1 cellular context compared by ENCODE assay signal in genomic region chr12:46585854-46586621, GRCh38.
TF ChIP-seq lines count a peak whose summit lies in the region.

No MANE protein-coding gene starts in this region.

TF ChIP-seq in HepG2, 621 proteins besides CTCF, POLR2A, EP300 and RAD21 (continued from another document and continues in another):
- TF ChIP-seq SOX13 (IDR thresholded peaks at IDR 0.05) (peak; percentile 73), SOX13 (CRISPR knock-in tag; conservative IDR thresholded peaks at IDR 0.05 in 1 of 2, IDR thresholded peaks at IDR 0.05 in 1 of 2) (peak in 1 of 2 experiments; percentile 90; a peak in 2 of 4 replicates), ZNF224 (CRISPR knock-in tag; IDR thresholded peaks at IDR 0.05) (no peak), ZNF329 (CRISPR knock-in tag; IDR thresholded peaks at IDR 0.05; ENCODE audit: low read depth) (no peak), ZNF782 (CRISPR knock-in tag; IDR thresholded peaks at IDR 0.05; ENCODE audit: borderline replicate concordance) (no peak), SAFB2 (CRISPR knock-in tag; IDR thresholded peaks at IDR 0.05; ENCODE audit: borderline replicate concordance, low read depth) (no peak), GTF3A (CRISPR knock-in tag; conservative IDR thresholded peaks at IDR 0.05) (no peak), ZNF816 (CRISPR knock-in tag; IDR thresholded peaks at IDR 0.05; ENCODE audit: borderline replicate concordance) (no peak; the same call in 1 of the 2 replicates), MBNL3 (CRISPR knock-in tag; conservative IDR thresholded peaks at IDR 0.05) (no peak), REXO4 (CRISPR knock-in tag; IDR thresholded peaks at IDR 0.05; ENCODE audit: borderline replicate concordance) (no peak), TEAD3 (CRISPR knock-in tag; optimal IDR thresholded peaks at IDR 0.05; ENCODE audit: borderline replicate concordance) (peak; percentile 77), RELA (CRISPR knock-in tag; IDR thresholded peaks at IDR 0.05) (no peak), PRDM4 (CRISPR knock-in tag; IDR thresholded peaks at IDR 0.05; ENCODE audit: borderline replicate concordance) (no peak), POLR2AphosphoS2 (IDR thresholded peaks at IDR 0.05; ENCODE audit: low read depth, low read length) (no peak), SSRP1 (CRISPR knock-in tag; IDR thresholded peaks at IDR 0.05) (no peak), MIER2 (CRISPR knock-in tag; IDR thresholded peaks at IDR 0.05) (peak; percentile 58; the same call in 1 of the 2 replicates), ZNF766 (CRISPR knock-in tag; IDR thresholded peaks at IDR 0.05; ENCODE audit: borderline replicate concordance) (no peak), TMF1 (CRISPR knock-in tag; IDR thresholded peaks at IDR 0.05; ENCODE audit: low read depth) (no peak), HOXD1 (CRISPR knock-in tag; IDR thresholded peaks at IDR 0.05) (no peak), SP1 (IDR thresholded peaks at IDR 0.05) (no peak), SP1 (CRISPR knock-in tag; IDR thresholded peaks at IDR 0.05) (peak; percentile 52; the same call in 1 of the 2 replicates), ZNF296 (CRISPR knock-in tag; conservative IDR thresholded peaks at IDR 0.05) (no peak), ZNF678 (CRISPR knock-in tag; IDR thresholded peaks at IDR 0.05) (no peak), ZNF260 (CRISPR knock-in tag; IDR thresholded peaks at IDR 0.05; ENCODE audit: borderline replicate concordance, low read depth) (no peak), MAFF (IDR thresholded peaks at IDR 0.05; ENCODE audit: low read depth, low read length) (no peak), ZNF235 (CRISPR knock-in tag; IDR thresholded peaks at IDR 0.05; ENCODE audit: borderline replicate concordance) (no peak), ARNT (IDR thresholded peaks at IDR 0.05) (no peak), ZNF331 (CRISPR knock-in tag; IDR thresholded peaks at IDR 0.05) (peak; percentile 81; the same call in 1 of the 2 replicates), EEA1 (CRISPR knock-in tag; IDR thresholded peaks at IDR 0.05; ENCODE audit: borderline replicate concordance) (no peak), NFKBIZ (CRISPR knock-in tag; IDR thresholded peaks at IDR 0.05) (peak; percentile 51; the same call in 1 of the 2 replicates), AFF4 (CRISPR knock-in tag; IDR thresholded peaks at IDR 0.05) (no peak), ZNF713 (CRISPR knock-in tag; IDR thresholded peaks at IDR 0.05) (no peak), ESRRA (CRISPR knock-in tag; IDR thresholded peaks at IDR 0.05; ENCODE audit: low read depth) (no peak), ZNF138 (CRISPR knock-in tag; IDR thresholded peaks at IDR 0.05; ENCODE audit: low read depth) (no peak), ZNF644 (CRISPR knock-in tag; IDR thresholded peaks at IDR 0.05; ENCODE audit: low read depth) (peak; percentile 72; the same call in 1 of the 2 replicates), RFX1 (IDR thresholded peaks at IDR 0.05) (no peak), RARA (CRISPR knock-in tag; IDR thresholded peaks at IDR 0.05) (peak; percentile 60), TBX3 (IDR thresholded peaks at IDR 0.05; ENCODE audit: borderline replicate concordance) (no peak), DMAP1 (CRISPR knock-in tag; IDR thresholded peaks at IDR 0.05) (no peak), SCMH1 (CRISPR knock-in tag; IDR thresholded peaks at IDR 0.05; ENCODE audit: borderline replicate concordance) (no peak), NFYC (CRISPR knock-in tag; IDR thresholded peaks at IDR 0.05) (no peak), RFX3 (CRISPR knock-in tag; IDR thresholded peaks at IDR 0.05) (no peak), U2AF1 (optimal IDR thresholded peaks at IDR 0.05; ENCODE audit: low read depth, low read length) (no peak), CAMTA2 (CRISPR knock-in tag; IDR thresholded peaks at IDR 0.05; ENCODE audit: borderline replicate concordance) (no peak)
- TF ChIP-seq, protein P1, sequence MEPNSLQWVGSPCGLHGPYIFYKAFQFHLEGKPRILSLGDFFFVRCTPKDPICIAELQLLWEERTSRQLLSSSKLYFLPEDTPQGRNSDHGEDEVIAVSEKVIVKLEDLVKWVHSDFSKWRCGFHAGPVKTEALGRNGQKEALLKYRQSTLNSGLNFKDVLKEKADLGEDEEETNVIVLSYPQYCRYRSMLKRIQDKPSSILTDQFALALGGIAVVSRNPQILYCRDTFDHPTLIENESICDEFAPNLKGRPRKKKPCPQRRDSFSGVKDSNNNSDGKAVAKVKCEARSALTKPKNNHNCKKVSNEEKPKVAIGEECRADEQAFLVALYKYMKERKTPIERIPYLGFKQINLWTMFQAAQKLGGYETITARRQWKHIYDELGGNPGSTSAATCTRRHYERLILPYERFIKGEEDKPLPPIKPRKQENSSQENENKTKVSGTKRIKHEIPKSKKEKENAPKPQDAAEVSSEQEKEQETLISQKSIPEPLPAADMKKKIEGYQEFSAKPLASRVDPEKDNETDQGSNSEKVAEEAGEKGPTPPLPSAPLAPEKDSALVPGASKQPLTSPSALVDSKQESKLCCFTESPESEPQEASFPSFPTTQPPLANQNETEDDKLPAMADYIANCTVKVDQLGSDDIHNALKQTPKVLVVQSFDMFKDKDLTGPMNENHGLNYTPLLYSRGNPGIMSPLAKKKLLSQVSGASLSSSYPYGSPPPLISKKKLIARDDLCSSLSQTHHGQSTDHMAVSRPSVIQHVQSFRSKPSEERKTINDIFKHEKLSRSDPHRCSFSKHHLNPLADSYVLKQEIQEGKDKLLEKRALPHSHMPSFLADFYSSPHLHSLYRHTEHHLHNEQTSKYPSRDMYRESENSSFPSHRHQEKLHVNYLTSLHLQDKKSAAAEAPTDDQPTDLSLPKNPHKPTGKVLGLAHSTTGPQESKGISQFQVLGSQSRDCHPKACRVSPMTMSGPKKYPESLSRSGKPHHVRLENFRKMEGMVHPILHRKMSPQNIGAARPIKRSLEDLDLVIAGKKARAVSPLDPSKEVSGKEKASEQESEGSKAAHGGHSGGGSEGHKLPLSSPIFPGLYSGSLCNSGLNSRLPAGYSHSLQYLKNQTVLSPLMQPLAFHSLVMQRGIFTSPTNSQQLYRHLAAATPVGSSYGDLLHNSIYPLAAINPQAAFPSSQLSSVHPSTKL (CRISPR knock-in tag; IDR thresholded peaks at IDR 0.05): peak; percentile 89
- TF ChIP-seq, protein P2, sequence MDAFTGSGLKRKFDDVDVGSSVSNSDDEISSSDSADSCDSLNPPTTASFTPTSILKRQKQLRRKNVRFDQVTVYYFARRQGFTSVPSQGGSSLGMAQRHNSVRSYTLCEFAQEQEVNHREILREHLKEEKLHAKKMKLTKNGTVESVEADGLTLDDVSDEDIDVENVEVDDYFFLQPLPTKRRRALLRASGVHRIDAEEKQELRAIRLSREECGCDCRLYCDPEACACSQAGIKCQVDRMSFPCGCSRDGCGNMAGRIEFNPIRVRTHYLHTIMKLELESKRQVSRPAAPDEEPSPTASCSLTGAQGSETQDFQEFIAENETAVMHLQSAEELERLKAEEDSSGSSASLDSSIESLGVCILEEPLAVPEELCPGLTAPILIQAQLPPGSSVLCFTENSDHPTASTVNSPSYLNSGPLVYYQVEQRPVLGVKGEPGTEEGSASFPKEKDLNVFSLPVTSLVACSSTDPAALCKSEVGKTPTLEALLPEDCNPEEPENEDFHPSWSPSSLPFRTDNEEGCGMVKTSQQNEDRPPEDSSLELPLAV (CRISPR knock-in tag; conservative IDR thresholded peaks at IDR 0.05; ENCODE audit: low read depth): no peak
- TF ChIP-seq, protein P3, sequence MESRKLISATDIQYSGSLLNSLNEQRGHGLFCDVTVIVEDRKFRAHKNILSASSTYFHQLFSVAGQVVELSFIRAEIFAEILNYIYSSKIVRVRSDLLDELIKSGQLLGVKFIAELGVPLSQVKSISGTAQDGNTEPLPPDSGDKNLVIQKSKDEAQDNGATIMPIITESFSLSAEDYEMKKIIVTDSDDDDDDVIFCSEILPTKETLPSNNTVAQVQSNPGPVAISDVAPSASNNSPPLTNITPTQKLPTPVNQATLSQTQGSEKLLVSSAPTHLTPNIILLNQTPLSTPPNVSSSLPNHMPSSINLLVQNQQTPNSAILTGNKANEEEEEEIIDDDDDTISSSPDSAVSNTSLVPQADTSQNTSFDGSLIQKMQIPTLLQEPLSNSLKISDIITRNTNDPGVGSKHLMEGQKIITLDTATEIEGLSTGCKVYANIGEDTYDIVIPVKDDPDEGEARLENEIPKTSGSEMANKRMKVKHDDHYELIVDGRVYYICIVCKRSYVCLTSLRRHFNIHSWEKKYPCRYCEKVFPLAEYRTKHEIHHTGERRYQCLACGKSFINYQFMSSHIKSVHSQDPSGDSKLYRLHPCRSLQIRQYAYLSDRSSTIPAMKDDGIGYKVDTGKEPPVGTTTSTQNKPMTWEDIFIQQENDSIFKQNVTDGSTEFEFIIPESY (CRISPR knock-in tag; IDR thresholded peaks at IDR 0.05): no peak
- TF ChIP-seq, protein P4, sequence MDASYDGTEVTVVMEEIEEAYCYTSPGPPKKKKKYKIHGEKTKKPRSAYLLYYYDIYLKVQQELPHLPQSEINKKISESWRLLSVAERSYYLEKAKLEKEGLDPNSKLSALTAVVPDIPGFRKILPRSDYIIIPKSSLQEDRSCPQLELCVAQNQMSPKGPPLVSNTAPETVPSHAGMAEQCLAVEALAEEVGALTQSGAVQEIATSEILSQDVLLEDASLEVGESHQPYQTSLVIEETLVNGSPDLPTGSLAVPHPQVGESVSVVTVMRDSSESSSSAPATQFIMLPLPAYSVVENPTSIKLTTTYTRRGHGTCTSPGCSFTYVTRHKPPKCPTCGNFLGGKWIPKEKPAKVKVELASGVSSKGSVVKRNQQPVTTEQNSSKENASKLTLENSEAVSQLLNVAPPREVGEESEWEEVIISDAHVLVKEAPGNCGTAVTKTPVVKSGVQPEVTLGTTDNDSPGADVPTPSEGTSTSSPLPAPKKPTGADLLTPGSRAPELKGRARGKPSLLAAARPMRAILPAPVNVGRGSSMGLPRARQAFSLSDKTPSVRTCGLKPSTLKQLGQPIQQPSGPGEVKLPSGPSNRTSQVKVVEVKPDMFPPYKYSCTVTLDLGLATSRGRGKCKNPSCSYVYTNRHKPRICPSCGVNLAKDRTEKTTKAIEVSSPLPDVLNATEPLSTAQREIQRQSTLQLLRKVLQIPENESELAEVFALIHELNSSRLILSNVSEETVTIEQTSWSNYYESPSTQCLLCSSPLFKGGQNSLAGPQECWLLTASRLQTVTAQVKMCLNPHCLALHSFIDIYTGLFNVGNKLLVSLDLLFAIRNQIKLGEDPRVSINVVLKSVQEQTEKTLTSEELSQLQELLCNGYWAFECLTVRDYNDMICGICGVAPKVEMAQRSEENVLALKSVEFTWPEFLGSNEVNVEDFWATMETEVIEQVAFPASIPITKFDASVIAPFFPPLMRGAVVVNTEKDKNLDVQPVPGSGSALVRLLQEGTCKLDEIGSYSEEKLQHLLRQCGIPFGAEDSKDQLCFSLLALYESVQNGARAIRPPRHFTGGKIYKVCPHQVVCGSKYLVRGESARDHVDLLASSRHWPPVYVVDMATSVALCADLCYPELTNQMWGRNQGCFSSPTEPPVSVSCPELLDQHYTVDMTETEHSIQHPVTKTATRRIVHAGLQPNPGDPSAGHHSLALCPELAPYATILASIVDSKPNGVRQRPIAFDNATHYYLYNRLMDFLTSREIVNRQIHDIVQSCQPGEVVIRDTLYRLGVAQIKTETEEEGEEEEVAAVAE (CRISPR knock-in tag; IDR thresholded peaks at IDR 0.05; ENCODE audit: borderline replicate concordance): peak; percentile 51; the same call in 1 of the 2 replicates
